ENCODE assay signal across 13 cellular contexts in the genomic region with DNA sequence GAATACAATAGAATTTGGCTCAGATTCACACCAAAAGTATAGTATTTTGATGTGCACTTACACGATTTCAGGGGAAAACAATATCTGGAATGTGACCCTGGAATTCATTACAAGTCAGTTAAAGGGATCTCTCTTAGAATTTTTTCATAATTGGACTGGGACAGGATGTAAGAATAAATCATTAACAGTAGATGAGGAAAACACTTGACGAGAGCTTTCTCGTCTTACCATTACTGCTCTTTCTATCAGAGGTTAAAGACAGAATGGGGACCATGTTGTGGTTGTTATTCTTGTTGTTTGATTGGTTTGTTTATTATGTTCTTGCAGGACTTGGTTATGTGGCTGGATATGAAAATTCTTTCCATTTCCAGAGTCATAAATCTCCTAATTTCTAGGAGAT. TPM values are rescaled to one million over a fixed set of nuclear protein-coding genes. Genes with fewer than 3 reads are reported as not detected.
"Had no signal": no experiment of that assay in that cellular context is flagged by ENCODE, and none has a peak within 500 bp of the region (broad histone marks: within the 10 kb centered on the region; RNA-seq: fewer than 3 reads in every experiment).

No MANE protein-coding gene starts in this region.

RNA-seq across cellular contexts. Expression of gene GOLGA8G, which starts 51.4 kb away (rescaled TPM):
- total RNA-seq: activated B cell treated with CpG ODN at 0.5 μM for 24 hours; activated CD4-positive, alpha-beta memory T cell treated with anti-CD3 and anti-CD28 coated beads for 36 hours; activated CD4-positive, alpha-beta memory T cell treated with anti-CD3 and anti-CD28 coated beads, Interleukin-2, amount 10 ng/mL, durations not matched to agents 7 days and 5 days; activated CD4-positive, alpha-beta T cell treated with anti-CD3 and anti-CD28 coated beads for 36 hours; activated CD4-positive, alpha-beta T cell treated with anti-CD3 and anti-CD28 coated beads, Interleukin-2, amount 10 ng/mL, durations not matched to agents 24 days and 14 days; activated CD4-positive, alpha-beta T cell treated with anti-CD3 and anti-CD28 coated beads, Interleukin-2, amount 10 ng/mL, durations not matched to agents 7 days and 5 days; activated CD8-positive, alpha-beta memory T cell treated with anti-CD3 and anti-CD28 coated beads for 36 hours; activated CD8-positive, alpha-beta memory T cell treated with anti-CD3 and anti-CD28 coated beads, Interleukin-2, amount 10 ng/mL, durations not matched to agents 7 days and 5 days; activated CD8-positive, alpha-beta T cell treated with anti-CD3 and anti-CD28 coated beads for 36 hours; activated CD8-positive, alpha-beta T cell treated with anti-CD3 and anti-CD28 coated beads, Interleukin-2, amount 10 ng/mL, durations not matched to agents 7 days and 5 days; T-helper 1 cell treated with Interleukin-12 subunit alpha and Interleukin-12 subunit beta and Interleukin-4 antibody, amounts not matched to agents 30 ng/mL and 1 ng/mL, for 36 hours; T-helper 17 cell; WTC11 had no signal
